In genomic region chr17:7856840-7857723, GRCh38 we compare ENCODE assay signal across 8 cellular contexts. TPM values are rescaled to one million over a fixed set of nuclear protein-coding genes. Genes with fewer than 3 reads are reported as not detected.
DNase-seq lines count a peak whose midpoint lies in the region; ATAC-seq and TF ChIP-seq lines count a peak whose summit lies in the region.

Gene NAA38 (minus strand): TSS chr17:7857559. CDS start chr17:7857463, 96 bp downstream.

- DNase-seq in CD8-positive, alpha-beta T cell: peak; percentile 87 to 98 (median 90)
- DNase-seq in HK-2 (ENCODE audit: unreplicated experiment) (peak; percentile 96), NCI-H82 treated with DMSO at 0.1 percent for 48 hours (lab: John Stamatoyannopoulos, UW; ENCODE audit: unreplicated experiment) (peak; percentile 100), lung (ENCODE audit: low spot score) (peak; percentile 98)
- peak; percentile 97 for DNase-seq in activated CD4-positive, alpha-beta memory T cell treated with anti-CD3 and anti-CD28 coated beads, Interleukin-2, amount 10 ng/mL, durations not matched to agents 7 days and 5 days
- DNase-seq in effector CD4-positive, alpha-beta T cell: peak; percentile 93
- DNase-seq in stimulated activated CD4-positive, alpha-beta T cell treated with anti-CD3 and anti-CD28 coated beads, TNF-alpha, amount 100 ng/mL, for 4 hours (ENCODE audit: low read depth in 3 of 3): peak; percentile 81 to 89 (median 88)

- H3K27me3 Mint-ChIP-seq in CD8-positive, alpha-beta T cell (ENCODE audit: low read depth): no peaks in the 10 kb centered on the region
- H3K27me3 Mint-ChIP-seq in activated CD4-positive, alpha-beta memory T cell treated with anti-CD3 and anti-CD28 coated beads, Interleukin-2, amount 10 ng/mL, durations not matched to agents 7 days and 5 days: no peaks in the 10 kb centered on the region

- intact Hi-C loops in CD8-positive, alpha-beta T cell (cut with DNase I, micrococcal nuclease): loop anchor here (1.0 to 5.0 kb wide), 10 partner anchors 13 to 618 kb away; partner anchors contain the start of genes CNTROB (in 2 of the 2), TP53 (in 2 of the 2), EIF5A (in 1 of the 2) and PHF23 (in 1 of the 2)

- H3K4me1 ChIP-seq in CD8-positive, alpha-beta T cell (ENCODE audit: insufficient read depth, low read length): peaks cover 28% of the 10 kb centered on the region
- peaks cover 5 to 6% of the 10 kb centered on the region in 2 donors for H3K4me1 ChIP-seq in lung (ENCODE audit: control insufficient read depth in 2 of 2, insufficient read depth in 2 of 2, low read length in 2 of 2)

- CTCF ChIA-PET in CD8-positive, alpha-beta T cell (lab: Charles Lee): interaction anchor here (0.7 to 1.8 kb wide), 10 partner anchors 15 to 184 kb away, joined by 3 to 6 read pairs (median 3); partner anchors contain the start of gene KDM6B
- CTCF ChIA-PET in activated CD4-positive, alpha-beta memory T cell treated with anti-CD3 and anti-CD28 coated beads, Interleukin-2, amount 10 ng/mL, durations not matched to agents 7 days and 5 days (lab: Charles Lee): interaction anchor here (0.6 to 2.3 kb wide), 26 partner anchors 8 to 554 kb away, joined by 3 to 24 read pairs (median 4); partner anchors contain the start of genes ALOX12B, KDM6B, RNF227 and TP53

- H3K36me3 Mint-ChIP-seq in CD8-positive, alpha-beta T cell: peaks cover 13% of the 10 kb centered on the region
- H3K36me3 Mint-ChIP-seq in activated CD4-positive, alpha-beta memory T cell treated with anti-CD3 and anti-CD28 coated beads, Interleukin-2, amount 10 ng/mL, durations not matched to agents 7 days and 5 days (ENCODE audit: low read depth): peaks cover 6% of the 10 kb centered on the region

- H3K4me1 Mint-ChIP-seq in CD8-positive, alpha-beta T cell (ENCODE audit: low read depth): peaks cover 5% of the 10 kb centered on the region
- H3K4me1 Mint-ChIP-seq in activated CD4-positive, alpha-beta memory T cell treated with anti-CD3 and anti-CD28 coated beads, Interleukin-2, amount 10 ng/mL, durations not matched to agents 7 days and 5 days: peaks cover 8% of the 10 kb centered on the region

- H3K27ac ChIP-seq in CD8-positive, alpha-beta T cell (ENCODE audit: low read depth, low read length): peak within 1 kb of the TSS; percentile 94
- H3K27ac ChIP-seq in lung (ENCODE audit: low read depth in 1 of 2, low read length in 1 of 2): peak within 1 kb of the TSS; percentile 87 to 90

- H3K4me3 ChIP-seq in CD8-positive, alpha-beta T cell (ENCODE audit: low read depth, low read length): peak within 1 kb of the TSS; percentile 98
- H3K4me3 ChIP-seq in lung: peak within 1 kb of the TSS; percentile 50

- 0% methylated on average over 60 to 62 of the region's 62 CpGs for WGBS in lung, 2 donors

- no peaks in the 10 kb centered on the region for H3K27me3 ChIP-seq in CD8-positive, alpha-beta T cell (ENCODE audit: insufficient read depth, low read length)
- no peaks in the 10 kb centered on the region for H3K27me3 ChIP-seq in lung (ENCODE audit: control insufficient read depth, insufficient read depth)

- H3K27ac Mint-ChIP-seq in CD8-positive, alpha-beta T cell: no peak within 1 kb of the TSS
- H3K27ac Mint-ChIP-seq in activated CD4-positive, alpha-beta memory T cell treated with anti-CD3 and anti-CD28 coated beads, Interleukin-2, amount 10 ng/mL, durations not matched to agents 7 days and 5 days: no peak within 1 kb of the TSS

- no peaks in the 10 kb centered on the region for H3K9me3 Mint-ChIP-seq in CD8-positive, alpha-beta T cell
- H3K9me3 Mint-ChIP-seq in activated CD4-positive, alpha-beta memory T cell treated with anti-CD3 and anti-CD28 coated beads, Interleukin-2, amount 10 ng/mL, durations not matched to agents 7 days and 5 days: no peaks in the 10 kb centered on the region

- no peaks in the 10 kb centered on the region for H3K9me3 ChIP-seq in CD8-positive, alpha-beta T cell (ENCODE audit: low read length)
- H3K9me3 ChIP-seq in lung (ENCODE audit: control insufficient read depth in 2 of 2, insufficient read depth in 1 of 2, low read length in 1 of 2): no peaks in the 10 kb centered on the region

- peaks cover 5% of the 10 kb centered on the region for H3K36me3 ChIP-seq in CD8-positive, alpha-beta T cell (ENCODE audit: insufficient read depth, low read length)
- H3K36me3 ChIP-seq in lung (ENCODE audit: control insufficient read depth in 2 of 2, insufficient read depth in 2 of 2, low read length in 2 of 2): peaks cover 0 to 16% of the 10 kb centered on the region in 2 donors

- no peak for TF ChIP-seq CTCF in CD8-positive, alpha-beta T cell (IDR thresholded peaks at IDR 0.05)
- peak; percentile 13 for TF ChIP-seq CTCF in lung (IDR thresholded peaks at IDR 0.05; ENCODE audit: control extremely low read depth, extremely low read depth)

- POLR2A ChIA-PET in CD8-positive, alpha-beta T cell (lab: Charles Lee): interaction anchor here (0.6 to 2.7 kb wide), 19 partner anchors 11 to 619 kb away, joined by 3 to 37 read pairs (median 4); partner anchors contain the start of genes KDM6B, MPDU1 and RNF227
- POLR2A ChIA-PET in activated CD4-positive, alpha-beta memory T cell treated with anti-CD3 and anti-CD28 coated beads, Interleukin-2, amount 10 ng/mL, durations not matched to agents 7 days and 5 days (lab: Charles Lee): interaction anchor here (0.6 to 3.1 kb wide), 21 partner anchors 11 to 453 kb away, joined by 3 to 32 read pairs (median 4); partner anchors contain the start of genes CHD3, CNTROB, KDM6B and RNF227

- no peak within 1 kb of the TSS for H3K4me3 Mint-ChIP-seq in CD8-positive, alpha-beta T cell
- no peak within 1 kb of the TSS for H3K4me3 Mint-ChIP-seq in activated CD4-positive, alpha-beta memory T cell treated with anti-CD3 and anti-CD28 coated beads, Interleukin-2, amount 10 ng/mL, durations not matched to agents 7 days and 5 days

- peak; percentile 81 for ATAC-seq in CD8-positive, alpha-beta T cell
- peak; percentile 70 for ATAC-seq in GM19452 (IDR thresholded peaks at IDR 0.05; ENCODE audit: unreplicated experiment)
- peak; percentile 90 for ATAC-seq in lung (ENCODE audit: insufficient read depth, low FRiP score)

RNA-seq across cellular contexts. Expression of gene NAA38, which starts in this region (rescaled TPM):
- total RNA-seq in CD8-positive, alpha-beta T cell: 10 to 100 TPM; 14.3 to 16.5 TPM
- total RNA-seq in activated CD4-positive, alpha-beta memory T cell treated with anti-CD3 and anti-CD28 coated beads, Interleukin-2, amount 10 ng/mL, durations not matched to agents 7 days and 5 days: 10 to 100 TPM; 69.8 to 76.9 TPM
- total RNA-seq in lung: 10 to 100 TPM; 58.2 to 85.3 TPM
- polyA plus RNA-seq in lung: 100 to 1,000 TPM; 120 to 239 TPM

Comparison
In these comparisons a context has a peak if more than half of its experiments do, and no peak if none do; other contexts are left out.
1. Peak in every context shown above with its lines: DNase-seq, ATAC-seq, H3K4me3 ChIP-seq and H3K27ac ChIP-seq.